ENCODE assay signal across 20 cellular contexts in genomic region chr3:79003994-79004393, GRCh38.
"Had no signal": no experiment of that assay in that cellular context is flagged by ENCODE, and none has a peak within 500 bp of the region (broad histone marks: within the 10 kb centered on the region; RNA-seq: fewer than 3 reads in every experiment).

No MANE protein-coding gene starts in this region.

- H3K4me2 ChIP-seq: hepatocyte had no signal

- H2AFZ ChIP-seq: hepatocyte had no signal

- H3K4me1 ChIP-seq: gastrocnemius medialis, left ventricle myocardium inferior, lower lobe of right lung, stomach, transverse colon had no signal

- FAIRE-seq: kidney had no signal

- H3K27me3 ChIP-seq: gastrocnemius medialis, hepatocyte, sigmoid colon, stomach, transverse colon had no signal

- H3K36me3 ChIP-seq: gastrocnemius medialis, left ventricle myocardium inferior, lower lobe of right lung, sigmoid colon, stomach, thoracic aorta, transverse colon had no signal

- H3K36me3 Mint-ChIP-seq: memory B cell had no signal

- H3K4me3 ChIP-seq: gastrocnemius medialis, hepatocyte, left ventricle myocardium inferior, lower lobe of right lung, sigmoid colon, skin epidermis, stomach, thoracic aorta, transverse colon had no signal

- H3K27me3 Mint-ChIP-seq: memory B cell; natural killer cell treated with Interleukin-12 subunit alpha and Interleukin-12 subunit beta and Interleukin-15 and Interleukin-18, amount 100 ng/mL, for 72 hours had no signal

- H3K27ac ChIP-seq: gastrocnemius medialis, hepatocyte, left ventricle myocardium inferior, lower lobe of right lung, sigmoid colon, skin epidermis, stomach, thoracic aorta, transverse colon had no signal

- H3K4me1 Mint-ChIP-seq: memory B cell had no signal

- H3K27ac Mint-ChIP-seq: memory B cell; natural killer cell treated with Interleukin-12 subunit alpha and Interleukin-12 subunit beta and Interleukin-15 and Interleukin-18, amount 100 ng/mL, for 72 hours had no signal

- H3K4me3 Mint-ChIP-seq: memory B cell; natural killer cell treated with Interleukin-12 subunit alpha and Interleukin-12 subunit beta and Interleukin-15 and Interleukin-18, amount 100 ng/mL, for 72 hours had no signal

- H3K9me3 ChIP-seq: gastrocnemius medialis, lower lobe of right lung, sigmoid colon, stomach, thoracic aorta, transverse colon had no signal

- DNase-seq: central memory CD4-positive, alpha-beta T cell; effector memory CD4-positive, alpha-beta T cell; erythroblast; gastrocnemius medialis; kidney; left cardiac atrium; left ventricle myocardium inferior; lower lobe of right lung; midbrain; sigmoid colon; stimulated activated CD4-positive, alpha-beta T cell treated with anti-CD3 and anti-CD28 coated beads, Interleukin-12 subunit alpha, Interleukin-12 subunit beta, amount 100 ng/mL, for 4 hours; stimulated activated naive CD4-positive, alpha-beta T cell; stomach; substantia nigra; transverse colon had no signal
